ENCODE assay signal across 9 cellular contexts in the genomic region with DNA sequence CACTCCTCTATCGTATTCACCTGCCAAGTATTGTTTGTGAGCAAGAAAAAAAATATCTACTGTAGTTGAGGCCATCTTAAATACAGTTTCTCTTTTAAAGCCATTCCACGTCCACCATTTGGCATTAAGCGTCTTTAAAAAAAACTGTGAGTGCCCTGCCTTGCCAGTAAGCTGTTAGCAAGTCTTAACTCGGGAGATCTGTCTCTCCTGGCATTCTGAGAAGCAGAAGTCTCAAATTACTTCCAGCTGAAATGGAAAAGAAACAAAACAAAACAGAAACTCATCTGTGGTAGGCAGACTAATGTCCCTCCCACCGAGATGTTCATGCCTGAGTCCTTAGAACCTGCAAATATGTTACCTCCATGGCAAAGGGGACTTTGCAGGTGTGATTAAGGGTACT.
DNase-seq lines count a peak whose midpoint lies in the region; ATAC-seq, FAIRE-seq and TF ChIP-seq lines count a peak whose summit lies in the region.
"Had no signal": no experiment of that assay in that cellular context is flagged by ENCODE, and none has a peak within 500 bp of the region (broad histone marks: within the 10 kb centered on the region; RNA-seq: fewer than 3 reads in every experiment).

No MANE protein-coding gene starts in this region.

- H4K20me1 ChIP-seq in keratinocyte (ENCODE audit: control insufficient read depth, extremely low read depth, insufficient read depth, low read length), result no peaks in the 10 kb centered on the region

- no peaks in the 10 kb centered on the region for H3K27me3 Mint-ChIP-seq in brain

- H3K9me3 Mint-ChIP-seq in brain, result no peaks in the 10 kb centered on the region

- H3K4me3 ChIP-seq in keratinocyte (ENCODE audit: control insufficient read depth in 2 of 3, extremely low read depth in 1 of 3, insufficient read depth in 2 of 3, low read depth in 1 of 3, low read length in 3 of 3) (peak overlapping the region in 1 of 3 experiments; percentile 1), testis (no peak overlapping the region)

- peak overlapping the region; percentile 46 for H3K4me2 ChIP-seq in keratinocyte (ENCODE audit: control insufficient read depth, extremely low read depth, insufficient read depth, low read depth, low read length)

- H3K4me1 Mint-ChIP-seq in brain, result peaks cover 48% of the 10 kb centered on the region

- TF ChIP-seq CTCF in brain (conservative IDR thresholded peaks at IDR 0.05) (no peak), keratinocyte (optimal IDR thresholded peaks at IDR 0.05 in 1 of 3, IDR thresholded peaks at IDR 0.05 in 1 of 3, conservative IDR thresholded peaks at IDR 0.05 in 1 of 3; ENCODE audit: extremely low read depth in 1 of 3, insufficient read depth in 2 of 3, low read length in 3 of 3) (no peak), testis (IDR thresholded peaks at IDR 0.05) (no peak)

- 47 to 55% methylated on average over 5 of the region's 5 CpGs for WGBS in testis, 2 donors

- no peaks in the 10 kb centered on the region for H3K36me3 Mint-ChIP-seq in brain

- TF ChIP-seq POLR2A in testis (IDR thresholded peaks at IDR 0.05), result no peak

- H3K4me3 Mint-ChIP-seq in brain, result peak overlapping the region in 3 of 5 experiments; percentile 7 to 49 (median 23)

- no peaks in the 10 kb centered on the region for H3K79me2 ChIP-seq in keratinocyte (ENCODE audit: control insufficient read depth, insufficient read depth, low read length)

- H2AFZ ChIP-seq in keratinocyte (ENCODE audit: control insufficient read depth, low read length), result peak overlapping the region; percentile 67

- DNase-seq in HPDE6-E6E7 (ENCODE audit: extremely low spot score) (peak; percentile 43), keratinocyte (ENCODE audit: low read depth, low spot score) (no peak), testis (no peak), islet precursor cell (no peak)
- DNase-seq in stimulated activated CD4-positive, alpha-beta T cell treated with anti-CD3 and anti-CD28 coated beads, Interleukin-4, amount 100 ng/mL, for 1 hour, result no peak
- DNase-seq in effector CD8-positive, alpha-beta T cell (lab: John Stamatoyannopoulos, UW), result no peak

- dilution Hi-C loops in keratinocyte (cut with MboI; ENCODE audit: extremely low pct_ligation_motif_present, low sequenced_read_pairs), result no loop called here

- H3K9me1 ChIP-seq in keratinocyte (ENCODE audit: control insufficient read depth, extremely low read depth, insufficient read depth, low read length), result peaks cover 2% of the 10 kb centered on the region

- peak overlapping the region; percentile 39 to 93 (median 79) for H3K27ac Mint-ChIP-seq in brain

- H3K9me3 ChIP-seq in keratinocyte (ENCODE audit: control insufficient read depth, low read depth, low read length) (no peaks in the 10 kb centered on the region), testis (no peaks in the 10 kb centered on the region)

- H3K4me1 ChIP-seq in keratinocyte (ENCODE audit: control insufficient read depth, extremely low read depth, insufficient read depth, low read length) (peaks cover 43% of the 10 kb centered on the region), testis (peaks cover 8% of the 10 kb centered on the region)

- no peak overlapping the region for H3K9ac ChIP-seq in keratinocyte (ENCODE audit: control insufficient read depth, extremely low read depth, insufficient read depth, low read length)

- H3K27me3 ChIP-seq in keratinocyte (ENCODE audit: control insufficient read depth, extremely low read depth, insufficient read depth, low read length), result no peaks in the 10 kb centered on the region
- no peaks in the 10 kb centered on the region for H3K27me3 ChIP-seq in testis

- H3K27ac ChIP-seq in keratinocyte (ENCODE audit: control insufficient read depth, insufficient read depth, low read length) (peak overlapping the region; percentile 54), testis (peak overlapping the region; percentile 35 to 78)
- H3K27ac ChIP-seq: RWPE1 had no signal

- no peaks in the 10 kb centered on the region for H3K36me3 ChIP-seq in keratinocyte (ENCODE audit: control insufficient read depth in 2 of 2, extremely low read depth in 1 of 2, insufficient read depth in 2 of 2, low read length in 2 of 2)
- no peaks in the 10 kb centered on the region for H3K36me3 ChIP-seq in testis (ENCODE audit: low read depth, missing control alignments)

- FAIRE-seq in keratinocyte (lab: Jason Lieb, UNC), result peak; percentile 66

- ATAC-seq in HG03354 (IDR thresholded peaks at IDR 0.05; ENCODE audit: poor library complexity, severe bottlenecking, unreplicated experiment), result no peak

- intact Hi-C loops in testis (cut with DNase I; ENCODE audit: low total_unique reads), result no loop called here
